19 cellular contexts compared by ENCODE assay signal in genomic region chr17:4974064-4974670, GRCh38. TPM values are rescaled to one million over a fixed set of nuclear protein-coding genes. Genes with fewer than 3 reads are reported as not detected.
DNase-seq lines count a peak whose midpoint lies in the region; ATAC-seq and TF ChIP-seq lines count a peak whose summit lies in the region.
"Had no signal": no experiment of that assay in that cellular context is flagged by ENCODE, and none has a peak within 500 bp of the region (broad histone marks: within the 10 kb centered on the region; RNA-seq: fewer than 3 reads in every experiment).

No MANE protein-coding gene starts in this region.

- peaks cover 28% of the 10 kb centered on the region for H3K4me1 Mint-ChIP-seq in stimulated activated naive CD8-positive, alpha-beta T cell treated with anti-CD3 and anti-CD28 coated beads, Interleukin-15, Interleukin-2, amounts not matched to agents 100 ng/mL and 50 ng/mL, for 24 hours (ENCODE audit: low read depth)
- peaks cover 51% of the 10 kb centered on the region for H3K4me1 Mint-ChIP-seq in dendritic cell treated with granulocyte-macrophage colony-stimulating factor and Interleukin-4, amounts not matched to agents 40 ng/mL and 50 ng/mL, for 4 days (ENCODE audit: low read depth)
- peaks cover 16% of the 10 kb centered on the region for H3K4me1 Mint-ChIP-seq in nephron progenitor cell

- TF ChIP-seq POLR2A in lower leg skin (IDR thresholded peaks at IDR 0.05): no peak

- peaks cover 63% of the 10 kb centered on the region for H3K36me3 Mint-ChIP-seq in stimulated activated naive CD8-positive, alpha-beta T cell treated with anti-CD3 and anti-CD28 coated beads, Interleukin-15, Interleukin-2, amounts not matched to agents 100 ng/mL and 50 ng/mL, for 24 hours (ENCODE audit: low read depth)
- H3K36me3 Mint-ChIP-seq in dendritic cell treated with granulocyte-macrophage colony-stimulating factor and Interleukin-4, amounts not matched to agents 40 ng/mL and 50 ng/mL, for 4 days (ENCODE audit: low read depth): peaks cover 29% of the 10 kb centered on the region
- H3K36me3 Mint-ChIP-seq in nephron progenitor cell (ENCODE audit: low read depth): peaks cover 37% of the 10 kb centered on the region

- no peaks in the 10 kb centered on the region for H3K27me3 Mint-ChIP-seq in stimulated activated naive CD8-positive, alpha-beta T cell treated with anti-CD3 and anti-CD28 coated beads, Interleukin-15, Interleukin-2, amounts not matched to agents 100 ng/mL and 50 ng/mL, for 24 hours
- no peaks in the 10 kb centered on the region for H3K27me3 Mint-ChIP-seq in dendritic cell treated with granulocyte-macrophage colony-stimulating factor and Interleukin-4, amounts not matched to agents 40 ng/mL and 50 ng/mL, for 4 days
- peaks cover 10% of the 10 kb centered on the region for H3K27me3 Mint-ChIP-seq in nephron progenitor cell (ENCODE audit: low read depth, poor library complexity)
- H3K27me3 Mint-ChIP-seq: naive B cell had no signal

- ATAC-seq in stimulated activated naive CD8-positive, alpha-beta T cell treated with anti-CD3 and anti-CD28 coated beads, Interleukin-15, Interleukin-2, amounts not matched to agents 100 U/mL and 50 U/mL, for 24 hours: no peak
- no peak for ATAC-seq in HG02759 (IDR thresholded peaks at IDR 0.05; ENCODE audit: unreplicated experiment)
- ATAC-seq: HCT116 had no signal

- H3K9me3 Mint-ChIP-seq in stimulated activated naive CD8-positive, alpha-beta T cell treated with anti-CD3 and anti-CD28 coated beads, Interleukin-15, Interleukin-2, amounts not matched to agents 100 ng/mL and 50 ng/mL, for 24 hours: no peaks in the 10 kb centered on the region
- no peaks in the 10 kb centered on the region for H3K9me3 Mint-ChIP-seq in dendritic cell treated with granulocyte-macrophage colony-stimulating factor and Interleukin-4, amounts not matched to agents 40 ng/mL and 50 ng/mL, for 4 days
- no peaks in the 10 kb centered on the region for H3K9me3 Mint-ChIP-seq in nephron progenitor cell
- H3K9me3 Mint-ChIP-seq: naive B cell had no signal

- H3K4me3 Mint-ChIP-seq in stimulated activated naive CD8-positive, alpha-beta T cell treated with anti-CD3 and anti-CD28 coated beads, Interleukin-15, Interleukin-2, amounts not matched to agents 100 ng/mL and 50 ng/mL, for 24 hours: no peak overlapping the region
- H3K4me3 Mint-ChIP-seq in dendritic cell treated with granulocyte-macrophage colony-stimulating factor and Interleukin-4, amounts not matched to agents 40 ng/mL and 50 ng/mL, for 4 days: no peak overlapping the region
- H3K4me3 Mint-ChIP-seq in nephron progenitor cell: no peak overlapping the region

- 89 to 93% methylated on average over 9 of the region's 9 CpGs for WGBS in lower leg skin, 2 donors

- peak overlapping the region; percentile 79 for H3K27ac Mint-ChIP-seq in stimulated activated naive CD8-positive, alpha-beta T cell treated with anti-CD3 and anti-CD28 coated beads, Interleukin-15, Interleukin-2, amounts not matched to agents 100 ng/mL and 50 ng/mL, for 24 hours
- H3K27ac Mint-ChIP-seq in dendritic cell treated with granulocyte-macrophage colony-stimulating factor and Interleukin-4, amounts not matched to agents 40 ng/mL and 50 ng/mL, for 4 days: peak overlapping the region; percentile 47
- peak overlapping the region; percentile 53 for H3K27ac Mint-ChIP-seq in nephron progenitor cell
- H3K27ac Mint-ChIP-seq: naive B cell had no signal

- no peak overlapping the region for H3K4me3 ChIP-seq in lower leg skin (ENCODE audit: low read depth, poor library complexity, severe bottlenecking)
- H3K4me3 ChIP-seq: adrenal gland, prostate gland had no signal

- DNase-seq in stimulated activated naive CD8-positive, alpha-beta T cell treated with anti-CD3 and anti-CD28 coated beads, Interleukin-15, Interleukin-2, amounts not matched to agents 100 U/mL and 50 U/mL, for 24 hours: no peak
- DNase-seq in nephron progenitor cell (no peak), DMS153 (lab: John Stamatoyannopoulos, UW) (no peak), lower leg skin (ENCODE audit: low spot score in 2 of 2) (no peak), cortex of kidney (lab: John Stamatoyannopoulos, UW) (no peak)
- DNase-seq: activated CD4-positive, alpha-beta T cell treated with anti-CD3 and anti-CD28 coated beads for 1 hour; adrenal gland; Caco-2; Kasumi-1; naive B cell; NCI-H69; OCI-M1; stimulated activated CD4-positive, alpha-beta T cell treated with anti-CD3 and anti-CD28 coated beads, Interleukin-15, amount 100 ng/mL, for 24 hours; T1000 had no signal

- no peak for TF ChIP-seq CTCF in nephron progenitor cell (IDR thresholded peaks at IDR 0.05)
- no peak for TF ChIP-seq CTCF in lower leg skin (IDR thresholded peaks at IDR 0.05)

- intact Hi-C loops in dendritic cell treated with granulocyte-macrophage colony-stimulating factor and Interleukin-4, amounts not matched to agents 40 ng/mL and 50 ng/mL, for 4 days (cut with micrococcal nuclease): no loop called here
- intact Hi-C loops in lower leg skin (cut with DNase I; ENCODE audit: low total_unique reads): no loop called here

RNA-seq across cellular contexts. Expression of gene SPAG7, which starts 6.5 kb away (rescaled TPM):
- 10 to 100 TPM; 35.1 to 64.0 (median 51.7) TPM for total RNA-seq in lower leg skin

RNA-seq across cellular contexts. Expression of gene CAMTA2, which starts 13.3 kb away (rescaled TPM):
- 10 to 100 TPM; 21.7 to 35.3 (median 30.6) TPM for total RNA-seq in lower leg skin

RNA-seq across cellular contexts. Expression of gene INCA1, which starts 23.2 kb away (rescaled TPM):
- total RNA-seq in lower leg skin: 1 to 10 TPM in 3 of 4 donors, under 1 TPM in 1; 0.39 to 2.6 (median 1.4) TPM

RNA-seq across cellular contexts. Expression of gene ENO3, which starts 23.2 kb away (rescaled TPM):
- total RNA-seq in lower leg skin: 1 to 10 TPM; 1.0 to 7.9 (median 4.9) TPM

RNA-seq across cellular contexts. Expression of gene KIF1C, which starts 23.6 kb away (rescaled TPM):
- total RNA-seq in lower leg skin: 100 to 1,000 TPM in 2 of 4 donors, 10 to 100 TPM in 2; 87.6 to 140 (median 100) TPM
